Comparison of ENCODE assay signal across 16 cellular contexts in the genomic region with DNA sequence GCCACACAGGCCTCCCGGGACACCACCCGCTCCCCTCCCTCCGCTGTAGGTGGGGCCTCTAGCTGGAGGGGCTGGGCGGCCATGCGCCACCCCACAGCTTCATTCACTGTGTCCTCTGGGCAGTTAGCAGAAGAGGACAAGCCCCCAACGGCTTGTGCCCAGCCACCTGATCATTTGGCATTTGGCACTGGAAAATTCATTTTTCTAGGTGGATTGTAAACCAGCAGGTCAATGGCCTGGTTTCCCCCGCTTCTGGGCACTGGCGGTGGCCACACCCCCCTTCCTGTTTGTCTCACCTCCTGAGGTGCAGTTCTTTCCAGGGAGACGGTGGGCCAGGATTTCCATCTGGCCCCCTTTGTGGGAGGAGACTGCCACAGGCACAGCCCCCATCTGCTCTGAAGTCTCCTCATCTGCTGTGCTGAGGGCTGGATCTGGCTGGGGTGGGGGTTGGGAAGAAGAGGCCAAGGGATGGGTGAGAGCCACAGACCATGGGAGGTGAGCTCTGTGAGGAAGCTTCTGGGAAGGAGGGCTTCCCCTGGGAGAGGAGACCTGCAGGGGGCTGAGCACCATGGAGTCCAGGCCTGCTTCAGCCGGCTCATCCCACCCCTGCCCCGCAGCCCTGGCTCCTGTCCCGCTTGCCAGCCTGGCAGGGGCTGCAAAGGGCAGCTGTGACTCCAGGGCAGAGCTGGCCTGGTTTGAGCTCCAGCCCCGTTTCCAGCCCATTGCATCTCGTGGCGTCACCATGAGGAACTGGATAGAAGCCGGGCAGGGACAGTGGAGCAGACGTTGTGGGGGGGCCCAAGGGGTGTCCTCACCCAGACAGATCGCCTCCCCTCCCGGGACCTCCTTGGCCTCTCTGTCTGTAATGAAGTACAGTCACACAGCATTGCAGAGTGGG. TPM values are rescaled to one million over a fixed set of nuclear protein-coding genes. Genes with fewer than 3 reads are reported as not detected.
DNase-seq lines count a peak whose midpoint lies in the region; ATAC-seq and TF ChIP-seq lines count a peak whose summit lies in the region.
"Had no signal": no experiment of that assay in that cellular context is flagged by ENCODE, and none has a peak within 500 bp of the region (broad histone marks: within the 10 kb centered on the region; RNA-seq: fewer than 3 reads in every experiment).

No MANE protein-coding gene starts in this region.

- H3K4me1 Mint-ChIP-seq in activated CD4-positive, alpha-beta T cell treated with anti-CD3 and anti-CD28 coated beads for 36 hours = no peaks in the 10 kb centered on the region
- H3K4me1 Mint-ChIP-seq: stimulated activated effector memory CD8-positive, alpha-beta T cell treated with anti-CD3 and anti-CD28 coated beads, Interleukin-12 subunit alpha, Interleukin-12 subunit beta, amount 100 ng/mL, for 72 hours had no signal

- peak; percentile 8 for DNase-seq in NCI-H1092 treated with DMSO at 0.1 percent for 48 hours (lab: John Stamatoyannopoulos, UW)
- DNase-seq in NCI-H1092 (lab: John Stamatoyannopoulos, UW) = no peak
- peak in 38 of 51 donors; percentile 10 to 84 (median 41) for DNase-seq in hypothalamus (lab: John Stamatoyannopoulos, UW)
- peak in 7 of 10 donors; percentile 48 to 94 (median 66) for DNase-seq in posterior cingulate gyrus
- no peak for DNase-seq in activated CD4-positive, alpha-beta T cell treated with anti-CD3 and anti-CD28 coated beads for 36 hours
- DNase-seq in activated CD4-positive, alpha-beta T cell treated with anti-CD3 and anti-CD28 coated beads for 4 hours = no peak
- DNase-seq: GM23248, MG63, NCI-H2029 treated with DMSO at 0.1 percent for 48 hours, NCI-H748 treated with DMSO at 0.1 percent for 48 hours had no signal

- POLR2A ChIA-PET in activated CD4-positive, alpha-beta T cell treated with anti-CD3 and anti-CD28 coated beads for 36 hours (lab: Charles Lee) = no interaction called here

- H3K36me3 Mint-ChIP-seq in activated CD4-positive, alpha-beta T cell treated with anti-CD3 and anti-CD28 coated beads for 36 hours (ENCODE audit: low read depth) = no peaks in the 10 kb centered on the region
- H3K36me3 Mint-ChIP-seq: activated naive CD8-positive, alpha-beta T cell; memory B cell; stimulated activated effector memory CD8-positive, alpha-beta T cell treated with anti-CD3 and anti-CD28 coated beads, Interleukin-12 subunit alpha, Interleukin-12 subunit beta, amount 100 ng/mL, for 72 hours had no signal

- H3K27me3 Mint-ChIP-seq in activated CD4-positive, alpha-beta T cell treated with anti-CD3 and anti-CD28 coated beads for 36 hours = no peaks in the 10 kb centered on the region
- H3K27me3 Mint-ChIP-seq: activated naive CD8-positive, alpha-beta T cell had no signal

- intact Hi-C loops in posterior cingulate gyrus (cut with DNase I) = no loop called here
- intact Hi-C loops in activated CD4-positive, alpha-beta T cell treated with anti-CD3 and anti-CD28 coated beads for 36 hours (cut with DNase I, micrococcal nuclease) = no loop called here

- CTCF ChIA-PET in activated CD4-positive, alpha-beta T cell treated with anti-CD3 and anti-CD28 coated beads for 36 hours (lab: Charles Lee) = no interaction called here

- no peak overlapping the region for H3K27ac Mint-ChIP-seq in activated CD4-positive, alpha-beta T cell treated with anti-CD3 and anti-CD28 coated beads for 36 hours
- H3K27ac Mint-ChIP-seq: activated naive CD8-positive, alpha-beta T cell; memory B cell; stimulated activated effector memory CD8-positive, alpha-beta T cell treated with anti-CD3 and anti-CD28 coated beads, Interleukin-12 subunit alpha, Interleukin-12 subunit beta, amount 100 ng/mL, for 72 hours; T-helper 1 cell treated with Interleukin-12 subunit alpha and Interleukin-12 subunit beta and Interleukin-4 antibody, amounts not matched to agents 30 μg/mL and 1 μg/mL, for 36 hours had no signal

- ATAC-seq in SK-N-SH treated with all-trans-retinoic acid at 6 μM for 48 hours (peak; percentile 48), GM18870 (IDR thresholded peaks at IDR 0.05; ENCODE audit: unreplicated experiment) (no peak)
- ATAC-seq in activated CD4-positive, alpha-beta T cell treated with anti-CD3 and anti-CD28 coated beads for 36 hours = no peak
- ATAC-seq: stimulated activated effector memory CD8-positive, alpha-beta T cell treated with anti-CD3 and anti-CD28 coated beads, Interleukin-12 subunit alpha, Interleukin-12 subunit beta, amount 100 ng/mL, for 72 hours had no signal

- H3K9me3 Mint-ChIP-seq in activated CD4-positive, alpha-beta T cell treated with anti-CD3 and anti-CD28 coated beads for 36 hours (ENCODE audit: low read depth) = no peaks in the 10 kb centered on the region
- H3K9me3 Mint-ChIP-seq: memory B cell; stimulated activated effector memory CD8-positive, alpha-beta T cell treated with anti-CD3 and anti-CD28 coated beads, Interleukin-12 subunit alpha, Interleukin-12 subunit beta, amount 100 ng/mL, for 72 hours; T-helper 1 cell treated with Interleukin-12 subunit alpha and Interleukin-12 subunit beta and Interleukin-4 antibody, amounts not matched to agents 30 μg/mL and 1 μg/mL, for 36 hours had no signal

- no peak overlapping the region for H3K4me3 Mint-ChIP-seq in activated CD4-positive, alpha-beta T cell treated with anti-CD3 and anti-CD28 coated beads for 36 hours
- H3K4me3 Mint-ChIP-seq: activated naive CD8-positive, alpha-beta T cell; memory B cell; stimulated activated effector memory CD8-positive, alpha-beta T cell treated with anti-CD3 and anti-CD28 coated beads, Interleukin-12 subunit alpha, Interleukin-12 subunit beta, amount 100 ng/mL, for 72 hours; T-helper 1 cell treated with Interleukin-12 subunit alpha and Interleukin-12 subunit beta and Interleukin-4 antibody, amounts not matched to agents 30 μg/mL and 1 μg/mL, for 36 hours had no signal

TF ChIP-seq in SK-N-SH treated with all-trans-retinoic acid at 6 μM for 48 hours, 23 proteins besides CTCF, POLR2A, EP300 and RAD21:
- TF ChIP-seq TCF4 (CRISPR knock-in tag; IDR thresholded peaks at IDR 0.05; ENCODE audit: borderline replicate concordance) = 0 out of 2 replicates have a peak, but pooled peaks have one; percentile 49
- no peak for TF ChIP-seq ZC3H10 (CRISPR knock-in tag; IDR thresholded peaks at IDR 0.05)
- no peak for TF ChIP-seq TOX (CRISPR knock-in tag; IDR thresholded peaks at IDR 0.05; ENCODE audit: borderline replicate concordance)
- TF ChIP-seq SNAI2 (CRISPR knock-in tag; IDR thresholded peaks at IDR 0.05) = no peak

RNA-seq across cellular contexts. Expression of gene SLC29A3, which starts 40.1 kb away (rescaled TPM):
- 1 to 10 TPM; 2.4 to 2.6 TPM for total RNA-seq in activated CD4-positive, alpha-beta T cell treated with anti-CD3 and anti-CD28 coated beads for 36 hours

Comparison
In these comparisons a context has a peak if more than half of its experiments do, and no peak if none do; other contexts are left out.
1. DNase-seq: peak in NCI-H1092 treated with DMSO at 0.1 percent for 48 hours (single experiment), hypothalamus (38 of 51) and posterior cingulate gyrus (7 of 10); none in NCI-H1092 (single experiment), activated CD4-positive, alpha-beta T cell treated with anti-CD3 and anti-CD28 coated beads for 36 hours (single experiment) and activated CD4-positive, alpha-beta T cell treated with anti-CD3 and anti-CD28 coated beads for 4 hours (0 of 2).